ENCODE assay signal across 18 cellular contexts in genomic region chr17:14312522-14312921, GRCh38.
"Had no signal": no experiment of that assay in that cellular context is flagged by ENCODE, and none has a peak within 500 bp of the region (broad histone marks: within the 10 kb centered on the region; RNA-seq: fewer than 3 reads in every experiment).

No MANE protein-coding gene starts in this region.

- H3K27ac Mint-ChIP-seq: activated CD8-positive, alpha-beta T cell treated with anti-CD3 and anti-CD28 coated beads for 36 hours; activated T-cell treated with anti-CD3 and anti-CD28 coated beads, Interleukin-2, amount 50 U/mL, for 72 hours had no signal

- H3K27ac ChIP-seq: ascending aorta, dorsolateral prefrontal cortex, prostate gland, tibial nerve had no signal

- H3K4me3 ChIP-seq: ascending aorta, dorsolateral prefrontal cortex, prostate gland, tibial nerve had no signal

- H3K9me3 Mint-ChIP-seq: activated CD8-positive, alpha-beta T cell treated with anti-CD3 and anti-CD28 coated beads for 36 hours; activated T-cell treated with anti-CD3 and anti-CD28 coated beads, Interleukin-2, amount 50 U/mL, for 72 hours; naive thymus-derived CD8-positive, alpha-beta T cell had no signal

- H3K36me3 ChIP-seq: ascending aorta, prostate gland, tibial nerve had no signal

- H3K9me3 ChIP-seq: ascending aorta, prostate gland, tibial nerve had no signal

- ATAC-seq: activated CD8-positive, alpha-beta T cell treated with anti-CD3 and anti-CD28 coated beads for 36 hours; activated T-cell treated with anti-CD3 and anti-CD28 coated beads, Interleukin-2, amount 50 U/mL, for 72 hours; left lobe of liver; naive thymus-derived CD8-positive, alpha-beta T cell had no signal

- DNase-seq: activated CD4-positive, alpha-beta T cell treated with anti-CD3 and anti-CD28 coated beads for 1 hour; activated CD8-positive, alpha-beta memory T cell treated with anti-CD3 and anti-CD28 coated beads, Interleukin-2, amount 50 U/mL, for 48 hours; activated CD8-positive, alpha-beta T cell treated with anti-CD3 and anti-CD28 coated beads for 36 hours; activated gamma-delta T cell; activated T-cell treated with anti-CD3 and anti-CD28 coated beads, Interleukin-2, amount 50 U/mL, for 72 hours; dorsolateral prefrontal cortex; mammary epithelial cell; naive thymus-derived CD8-positive, alpha-beta T cell; small intestine; stimulated activated CD4-positive, alpha-beta T cell treated with anti-CD3 and anti-CD28 coated beads, Interleukin-4, amount 100 ng/mL, for 4 hours; stimulated activated CD8-positive, alpha-beta memory T cell treated with anti-CD3 and anti-CD28 coated beads, Interleukin-4, amount 100 ng/mL, for 48 hours; stimulated activated naive CD4-positive, alpha-beta T cell treated with Interleukin-2 at 50 U/mL for 16 hours; substantia nigra; T1000 had no signal

- H3K4me1 ChIP-seq: prostate gland had no signal

- H3K27me3 Mint-ChIP-seq: activated CD8-positive, alpha-beta T cell treated with anti-CD3 and anti-CD28 coated beads for 36 hours; naive thymus-derived CD8-positive, alpha-beta T cell had no signal

- H3K4me3 Mint-ChIP-seq: activated CD8-positive, alpha-beta T cell treated with anti-CD3 and anti-CD28 coated beads for 36 hours; activated T-cell treated with anti-CD3 and anti-CD28 coated beads, Interleukin-2, amount 50 U/mL, for 72 hours had no signal
